Comparison of ENCODE assay signal across 19 cellular contexts in the genomic region with DNA sequence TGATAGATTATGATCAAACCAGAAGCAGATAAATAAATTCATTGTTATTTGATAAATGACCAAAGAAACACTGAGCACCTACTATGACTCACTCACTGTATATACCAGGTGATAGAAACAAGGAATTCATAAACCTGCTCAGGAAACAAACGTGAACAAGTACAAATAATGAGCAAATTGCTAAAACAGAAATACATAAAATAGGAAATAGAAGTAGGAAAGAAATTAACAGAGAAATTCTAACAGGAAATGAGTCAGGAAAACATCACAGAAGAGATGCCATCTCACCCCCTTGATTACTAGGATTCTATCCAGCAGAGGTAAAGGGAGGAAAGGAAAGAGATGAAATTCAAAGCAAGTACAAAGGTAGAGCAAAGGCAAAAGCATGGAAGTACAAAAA. TPM values are rescaled to one million over a fixed set of nuclear protein-coding genes. Genes with fewer than 3 reads are reported as not detected.
DNase-seq lines count a peak whose midpoint lies in the region; ATAC-seq, FAIRE-seq and TF ChIP-seq lines count a peak whose summit lies in the region.
"Had no signal": no experiment of that assay in that cellular context is flagged by ENCODE, and none has a peak within 500 bp of the region (broad histone marks: within the 10 kb centered on the region; RNA-seq: fewer than 3 reads in every experiment).

No MANE protein-coding gene starts in this region.

- H3K4me3 ChIP-seq in breast epithelium (no peak overlapping the region), IMR-90 (ENCODE audit: insufficient read depth, low read depth, low read length) (no peak overlapping the region), endothelial cell of umbilical vein (replicated peaks in 1 of 3; ENCODE audit: insufficient read depth in 1 of 3, low read depth in 1 of 3, low read length in 3 of 3) (no peak overlapping the region), psoas muscle (no peak overlapping the region)
- H3K4me3 ChIP-seq: colonic mucosa, neural progenitor cell, sigmoid colon had no signal

- H3K4me3 Mint-ChIP-seq in MCF 10A (ENCODE audit: unreplicated experiment), result no peak overlapping the region
- H3K4me3 Mint-ChIP-seq: neural progenitor cell; stimulated activated effector memory CD8-positive, alpha-beta T cell treated with anti-CD3 and anti-CD28 coated beads, Interleukin-12 subunit alpha, Interleukin-12 subunit beta, amount 100 ng/mL, for 72 hours had no signal

- no peak overlapping the region for H2AK5ac ChIP-seq in IMR-90 (ENCODE audit: low read depth, low read length)

- peak overlapping the region; percentile 36 to 66; a peak in 2 of 4 replicates for H4K8ac ChIP-seq in IMR-90 (ENCODE audit: low read depth in 2 of 2, low read length in 2 of 2)

- peak overlapping the region; percentile 78; the same call in 1 of the 2 replicates for H3K18ac ChIP-seq in IMR-90 (ENCODE audit: low read depth, low read length)

- H3K36me3 ChIP-seq in breast epithelium, result no peaks in the 10 kb centered on the region
- H3K36me3 ChIP-seq in IMR-90 (ENCODE audit: control insufficient read depth, insufficient read depth, low read length), result no peaks in the 10 kb centered on the region
- no peaks in the 10 kb centered on the region for H3K36me3 ChIP-seq in endothelial cell of umbilical vein (ENCODE audit: control insufficient read depth in 2 of 2, extremely low read depth in 1 of 2, insufficient read depth in 2 of 2, low read length in 2 of 2)
- no peaks in the 10 kb centered on the region for H3K36me3 ChIP-seq in psoas muscle (ENCODE audit: insufficient read depth in 1 of 2, low read depth in 1 of 2)
- H3K36me3 ChIP-seq: colonic mucosa, neural progenitor cell, sigmoid colon had no signal

- dilution Hi-C loops in IMR-90 (cut with HindIII; ENCODE audit: low sequenced_read_pairs, unreplicated experiment) (no loop called here), endothelial cell of umbilical vein (cut with MboI; ENCODE audit: extremely low pct_ligation_motif_present, low sequenced_read_pairs) (no loop called here)

- H3K4me1 ChIP-seq in breast epithelium (no peaks in the 10 kb centered on the region), IMR-90 (ENCODE audit: control insufficient read depth, insufficient read depth, low read length) (peaks cover 11% of the 10 kb centered on the region), endothelial cell of umbilical vein (ENCODE audit: control insufficient read depth, extremely low read depth, insufficient read depth, low read length) (peaks cover 13% of the 10 kb centered on the region), psoas muscle (peaks cover 16% of the 10 kb centered on the region)
- H3K4me1 ChIP-seq: colonic mucosa, neural progenitor cell had no signal

- TF ChIP-seq POLR2A in breast epithelium (IDR thresholded peaks at IDR 0.05) (no peak), IMR-90 (IDR thresholded peaks at IDR 0.05; ENCODE audit: low read depth, low read length) (no peak), endothelial cell of umbilical vein (IDR thresholded peaks at IDR 0.05; ENCODE audit: low read depth, low read length) (no peak)

- peaks cover 15% of the 10 kb centered on the region for H3K4me1 Mint-ChIP-seq in MCF 10A (ENCODE audit: insufficient read depth, unreplicated experiment)
- H3K4me1 Mint-ChIP-seq: neural progenitor cell had no signal

- no peaks in the 10 kb centered on the region for H3K27me3 ChIP-seq in breast epithelium
- no peaks in the 10 kb centered on the region for H3K27me3 ChIP-seq in IMR-90 (ENCODE audit: control insufficient read depth, insufficient read depth, low read length)
- no peaks in the 10 kb centered on the region for H3K27me3 ChIP-seq in endothelial cell of umbilical vein (ENCODE audit: control insufficient read depth in 2 of 2, insufficient read depth in 2 of 2, low read length in 2 of 2)
- no peaks in the 10 kb centered on the region for H3K27me3 ChIP-seq in psoas muscle (ENCODE audit: insufficient read depth in 3 of 3, low read length in 2 of 3)
- H3K27me3 ChIP-seq: colonic mucosa, neural progenitor cell, sigmoid colon had no signal

- ATAC-seq in IMR-90 (ENCODE audit: low read depth) (no peak; the same call in 1 of the 2 replicates), psoas muscle (no peak), GM21529 (IDR thresholded peaks at IDR 0.05; ENCODE audit: unreplicated experiment) (no peak), HG02642 (IDR thresholded peaks at IDR 0.05; ENCODE audit: poor library complexity, unreplicated experiment) (no peak)
- ATAC-seq: esophagus mucosa; stimulated activated effector memory CD8-positive, alpha-beta T cell treated with anti-CD3 and anti-CD28 coated beads, Interleukin-12 subunit alpha, Interleukin-12 subunit beta, amount 100 ng/mL, for 72 hours had no signal

- no peaks in the 10 kb centered on the region for H3K9me3 ChIP-seq in breast epithelium
- H3K9me3 ChIP-seq in IMR-90 (ENCODE audit: control insufficient read depth, insufficient read depth, low read length), result no peaks in the 10 kb centered on the region
- no peaks in the 10 kb centered on the region for H3K9me3 ChIP-seq in endothelial cell of umbilical vein (replicated peaks; ENCODE audit: control insufficient read depth, insufficient read depth, low read length)
- H3K9me3 ChIP-seq in psoas muscle, result no peaks in the 10 kb centered on the region
- H3K9me3 ChIP-seq: colonic mucosa, sigmoid colon had no signal

- peak overlapping the region; percentile 71 for H3K27ac Mint-ChIP-seq in MCF 10A (ENCODE audit: low read depth, unreplicated experiment)
- H3K27ac Mint-ChIP-seq: neural progenitor cell; stimulated activated effector memory CD8-positive, alpha-beta T cell treated with anti-CD3 and anti-CD28 coated beads, Interleukin-12 subunit alpha, Interleukin-12 subunit beta, amount 100 ng/mL, for 72 hours had no signal

- H3K9ac ChIP-seq in IMR-90 (ENCODE audit: low read depth, low read length) (no peak overlapping the region), endothelial cell of umbilical vein (replicated peaks; ENCODE audit: extremely low read depth, insufficient read depth, low read length) (no peak overlapping the region)
- H3K9ac ChIP-seq: neural progenitor cell had no signal

- peak overlapping the region; percentile 65; the same call in 1 of the 2 replicates for H3K4me2 ChIP-seq in IMR-90 (ENCODE audit: low read depth, low read length)
- H3K4me2 ChIP-seq in endothelial cell of umbilical vein (ENCODE audit: insufficient read depth, low read length), result peak overlapping the region; percentile 63
- H3K4me2 ChIP-seq: neural progenitor cell had no signal

- H3K9me3 Mint-ChIP-seq in MCF 10A (ENCODE audit: unreplicated experiment), result no peaks in the 10 kb centered on the region
- H3K9me3 Mint-ChIP-seq: neural progenitor cell; stimulated activated effector memory CD8-positive, alpha-beta T cell treated with anti-CD3 and anti-CD28 coated beads, Interleukin-12 subunit alpha, Interleukin-12 subunit beta, amount 100 ng/mL, for 72 hours had no signal

- H4K20me1 ChIP-seq in IMR-90 (ENCODE audit: insufficient read depth, low read length) (no peaks in the 10 kb centered on the region; the same call in 1 of the 2 replicates), endothelial cell of umbilical vein (replicated peaks; ENCODE audit: control insufficient read depth, extremely low read depth, insufficient read depth, low read length) (no peaks in the 10 kb centered on the region)

- H4K91ac ChIP-seq in IMR-90 (ENCODE audit: insufficient read depth, low read depth, low read length), result no peak overlapping the region

- peaks cover 19 to 37% of the 10 kb centered on the region in 2 experiments for H3K79me1 ChIP-seq in IMR-90 (ENCODE audit: low read depth in 1 of 2, low read length in 2 of 2)

- H3K9me1 ChIP-seq in IMR-90 (ENCODE audit: insufficient read depth, low read length), result peaks cover 5% of the 10 kb centered on the region
- H3K9me1 ChIP-seq in endothelial cell of umbilical vein (replicated peaks; ENCODE audit: control insufficient read depth, extremely low read depth, insufficient read depth, low read length), result no peaks in the 10 kb centered on the region

- H3K56ac ChIP-seq in IMR-90 (ENCODE audit: extremely low read depth, insufficient read depth, low read length), result no peak overlapping the region

- H4K5ac ChIP-seq in IMR-90 (ENCODE audit: low read depth, low read length), result peak overlapping the region; percentile 69; the same call in 1 of the 2 replicates

- no peaks in the 10 kb centered on the region for H3K36me3 Mint-ChIP-seq in MCF 10A (ENCODE audit: insufficient read depth, unreplicated experiment)
- H3K36me3 Mint-ChIP-seq: neural progenitor cell; stimulated activated effector memory CD8-positive, alpha-beta T cell treated with anti-CD3 and anti-CD28 coated beads, Interleukin-12 subunit alpha, Interleukin-12 subunit beta, amount 100 ng/mL, for 72 hours had no signal

- no peak overlapping the region for H2AFZ ChIP-seq in IMR-90 (replicated peaks; ENCODE audit: low read length, poor library complexity)
- no peak overlapping the region for H2AFZ ChIP-seq in endothelial cell of umbilical vein (ENCODE audit: low read depth, low read length)
- H2AFZ ChIP-seq: neural progenitor cell had no signal

- no peak overlapping the region; the same call in 1 of the 2 replicates for H3K4ac ChIP-seq in IMR-90 (ENCODE audit: low read depth, low read length)

- FAIRE-seq in endothelial cell of umbilical vein (lab: Jason Lieb, UNC), result no peak
- FAIRE-seq: D721Med, H1, urothelium cell line had no signal

- POLR2A ChIA-PET in MCF 10A (lab: Yijun Ruan, JAX) (interaction anchor here (1.1 kb wide), 1 partner anchor 30 kb away, joined by 5 read pairs; no protein-coding TSS in a partner anchor), IMR-90 (lab: Charles Lee; ENCODE audit: unreplicated experiment) (no interaction called here), endothelial cell of umbilical vein (lab: Charles Lee) (no interaction called here)

- intact Hi-C loops in MCF 10A (cut with micrococcal nuclease), result no loop called here
- intact Hi-C loops in breast epithelium (cut with DNase I; ENCODE audit: low total_unique reads), result no loop called here
- intact Hi-C loops in IMR-90 (cut with micrococcal nuclease), result no loop called here
- intact Hi-C loops in endothelial cell of umbilical vein (cut with micrococcal nuclease), result loop anchor here (5.0 kb wide), 1 partner anchor 33 kb away; a partner anchor contains a TSS
- intact Hi-C loops in psoas muscle (cut with DNase I), result no loop called here

- WGBS in IMR-90 (ENCODE audit: extremely low coverage in 2 of 2, insufficient read length in 1 of 2), 2 experiments, result no CpG with 5 or more reads among the region's 1 CpG
- 65 to 70% (median 68%) methylated on average over 1 of the region's 1 CpG for WGBS in psoas muscle, 3 donors

- H3K27ac ChIP-seq in breast epithelium, result no peak overlapping the region
- no peak overlapping the region for H3K27ac ChIP-seq in IMR-90 (ENCODE audit: insufficient read depth, low read length)
- peak overlapping the region; percentile 36 for H3K27ac ChIP-seq in endothelial cell of umbilical vein (ENCODE audit: insufficient read depth, low read depth, low read length)
- peak overlapping the region; percentile 12 for H3K27ac ChIP-seq in psoas muscle
- H3K27ac ChIP-seq: colonic mucosa, neural progenitor cell, sigmoid colon had no signal

- H3K14ac ChIP-seq in IMR-90 (replicated peaks; ENCODE audit: low read depth, low read length), result no peak overlapping the region; the same call in 1 of the 2 replicates

- in situ Hi-C loops in IMR-90 (cut with MboI; ENCODE audit: low sequenced_read_pairs), result no loop called here

- TF ChIP-seq RAD21 in IMR-90 (IDR thresholded peaks at IDR 0.05; ENCODE audit: low read length), result no peak

- CTCF ChIA-PET in MCF 10A (lab: Yijun Ruan, JAX), result interaction anchor here (0.6 to 4.4 kb wide), 3 partner anchors 9 to 67 kb away, joined by 3 to 26 read pairs (median 6); no protein-coding TSS in a partner anchor
- CTCF ChIA-PET in IMR-90 (lab: Yijun Ruan, JAX), result interaction anchor here (1.0 kb wide), 2 partner anchors 46 to 68 kb away, joined by 3 read pairs; no protein-coding TSS in a partner anchor
- CTCF ChIA-PET in endothelial cell of umbilical vein (lab: Charles Lee), result interaction anchor here (1.0 to 1.2 kb wide), 6 partner anchors 9 to 93 kb away, joined by 3 to 8 read pairs (median 5); a partner anchor contains a TSS

- H2BK120ac ChIP-seq in IMR-90 (ENCODE audit: low read depth, low read length), result peak overlapping the region; percentile 8; the same call in 1 of the 2 replicates

- no peaks in the 10 kb centered on the region for H3K27me3 Mint-ChIP-seq in MCF 10A (ENCODE audit: insufficient read depth, unreplicated experiment)

- H2AK9ac ChIP-seq in IMR-90 (replicated peaks; ENCODE audit: low read depth, low read length, poor library complexity), result no peak overlapping the region

- no peak for TF ChIP-seq CTCF in MCF 10A (IDR thresholded peaks at IDR 0.05; ENCODE audit: unreplicated experiment)
- TF ChIP-seq CTCF in breast epithelium (IDR thresholded peaks at IDR 0.05), result no peak
- TF ChIP-seq CTCF in IMR-90 (conservative IDR thresholded peaks at IDR 0.05; ENCODE audit: low read depth, low read length), result no peak
- TF ChIP-seq CTCF in endothelial cell of umbilical vein (IDR thresholded peaks at IDR 0.05; ENCODE audit: extremely low read depth in 1 of 2, insufficient read depth in 1 of 2, low read depth in 1 of 2, low read length in 2 of 2), result no peak
- no peak for TF ChIP-seq CTCF in psoas muscle (IDR thresholded peaks at IDR 0.05)

- H2BK5ac ChIP-seq in IMR-90 (ENCODE audit: low read depth, low read length, poor library complexity, severe bottlenecking), result peak overlapping the region; percentile 39

- no peak overlapping the region for H2BK20ac ChIP-seq in IMR-90 (ENCODE audit: low read depth, low read length)

- H3K23ac ChIP-seq in IMR-90 (ENCODE audit: low read depth, low read length), result no peak overlapping the region

- no peak overlapping the region for H2BK15ac ChIP-seq in IMR-90 (ENCODE audit: low read depth, low read length)

- no peak for DNase-seq in MCF 10A (ENCODE audit: unreplicated experiment)
- no peak for DNase-seq in breast epithelium (ENCODE audit: low spot score in 2 of 2)
- peak; percentile 21 for DNase-seq in IMR-90
- DNase-seq in endothelial cell of umbilical vein (ENCODE audit: low read depth, low spot score), result peak; percentile 33
- no peak for DNase-seq in psoas muscle
- DNase-seq in NCI-H2227 (lab: John Stamatoyannopoulos, UW; ENCODE audit: unreplicated experiment), result no peak
- DNase-seq: activated CD8-positive, alpha-beta memory T cell treated with anti-CD3 and anti-CD28 coated beads, Interleukin-2, amount 50 U/mL, for 4 hours; colonic mucosa; NCI-H1417 treated with DMSO at 0.1 percent for 48 hours; NCI-H510A; sigmoid colon had no signal

- BruUV-seq in MCF 10A (replicated peaks; lab: Mats Ljungman, UMichigan) (no TSS peak), IMR-90 (replicated peaks; lab: Mats Ljungman, UMichigan) (no TSS peak), endothelial cell of umbilical vein (replicated peaks; lab: Mats Ljungman, UMichigan) (no TSS peak)

- no peaks in the 10 kb centered on the region for H3K79me2 ChIP-seq in endothelial cell of umbilical vein (ENCODE audit: control insufficient read depth, insufficient read depth, low read length)

RNA-seq across cellular contexts. Expression of a gene that starts 31.3 kb away (rescaled TPM):
- total RNA-seq in MCF 10A (2022) (24.7 and 34.7 TPM in 2 replicates), breast epithelium (10 to 100 TPM; 32.2 to 49.2 (median 37.0) TPM), IMR-90 (2012; rRNA removed) (29.4 and 29.7 TPM in 2 replicates), endothelial cell of umbilical vein (23.6 and 34.8 TPM in 2 replicates), psoas muscle (10 to 100 TPM; 14.1 to 26.8 (median 20.4) TPM)
- polyA plus RNA-seq in IMR-90 (2012; rRNA removed) (9.0 and 10.2 TPM in 2 replicates), endothelial cell of umbilical vein (9.0 and 10.8 TPM in 2 replicates), psoas muscle (1 to 10 TPM; 4.4 to 7.9 (median 5.1) TPM)
- polyA plus RNA-seq in IMR-90 (2012; cell fraction: cytosol; rRNA removed), result 4.8 and 12.8 TPM in 2 replicates
- polyA plus RNA-seq in IMR-90 (2012; cell fraction: nucleus; rRNA removed; ENCODE audit: low replicate concordance), result 10.8 and 17.1 TPM in 2 replicates
- polyA plus RNA-seq in endothelial cell of umbilical vein (2011; cell fraction: cytosol; rRNA removed), result 8.9 and 9.1 TPM in 2 replicates
- 17.6 and 18.4 TPM in 2 replicates for polyA plus RNA-seq in endothelial cell of umbilical vein (2011; cell fraction: nucleus; rRNA removed)
- polyA plus RNA-seq in endothelial cell of umbilical vein (2012), result 17.8 and 19.3 TPM in 2 replicates
- polyA minus RNA-seq in endothelial cell of umbilical vein, result 33.5 and 36.4 TPM in 2 replicates
- 15.7 TPM for polyA minus RNA-seq in endothelial cell of umbilical vein (2011; cell fraction: cytosol; rRNA and poly(A)+ RNA removed)
- 44.0 and 54.7 TPM in 2 replicates for polyA minus RNA-seq in endothelial cell of umbilical vein (2011; cell fraction: nucleus; rRNA and poly(A)+ RNA removed)

Comparison
In these comparisons a context has a peak if more than half of its experiments do, and no peak if none do; other contexts are left out.
1. DNase-seq: peak in IMR-90 (single experiment) and endothelial cell of umbilical vein (single experiment); none in MCF 10A (single experiment), breast epithelium (0 of 2), psoas muscle (0 of 2) and NCI-H2227 (single experiment).
2. H3K27ac ChIP-seq: peak in endothelial cell of umbilical vein (single experiment) and psoas muscle (single experiment); none in breast epithelium (0 of 2) and IMR-90 (single experiment).